In the genomic region with DNA sequence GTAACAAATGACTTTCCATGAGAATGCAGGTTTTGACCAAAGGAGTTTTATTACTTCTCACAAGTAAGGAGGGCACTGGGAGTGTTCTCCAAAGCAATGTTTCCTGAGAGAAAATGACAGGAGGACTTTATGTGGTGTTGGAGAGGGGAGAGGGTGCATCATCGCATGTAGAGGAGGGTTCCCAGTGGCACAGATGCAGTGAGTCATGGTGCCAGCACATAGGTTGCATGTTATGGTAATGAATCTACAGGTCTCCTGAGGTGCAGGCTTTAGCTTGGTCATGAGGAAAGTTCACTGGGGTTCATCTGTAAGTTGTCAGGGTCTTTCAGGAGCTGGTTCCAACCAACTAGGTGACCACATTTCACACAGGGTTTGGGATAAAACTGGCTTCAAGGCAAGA, we compare ENCODE assay signal across 36 cellular contexts. TPM values are rescaled to one million over a fixed set of nuclear protein-coding genes. Genes with fewer than 3 reads are reported as not detected.
DNase-seq lines count a peak whose midpoint lies in the region; ATAC-seq and TF ChIP-seq lines count a peak whose summit lies in the region.
"Had no signal": no experiment of that assay in that cellular context is flagged by ENCODE, and none has a peak within 500 bp of the region (broad histone marks: within the 10 kb centered on the region; RNA-seq: fewer than 3 reads in every experiment).

No MANE protein-coding gene starts in this region.

- no peaks in the 10 kb centered on the region for H3K79me1 ChIP-seq in trophoblast cell (ENCODE audit: low read length)

- no peak overlapping the region for H3K27ac ChIP-seq in HEK293 (ENCODE audit: extremely low read depth, low read depth, low read length)
- H3K27ac ChIP-seq in RWPE2 (ENCODE audit: poor library complexity, severe bottlenecking): no peak overlapping the region
- no peak overlapping the region for H3K27ac ChIP-seq in trophoblast cell (ENCODE audit: low read depth, low read length)
- H3K27ac ChIP-seq: BLaER1 treated with 17β-estradiol and CSF1 and Interleukin-3, amounts not matched to agents 10 nM and 100 nM; parathyroid adenoma; Peyer's patch; SJSA1; testis; vagina had no signal

- no peaks in the 10 kb centered on the region for H3K36me3 Mint-ChIP-seq in natural killer cell treated with Interleukin-12 subunit alpha and Interleukin-12 subunit beta and Interleukin-15 and Interleukin-18, amount 100 ng/mL, for 72 hours
- H3K36me3 Mint-ChIP-seq: natural killer cell had no signal

- no peaks in the 10 kb centered on the region for H3K27me3 ChIP-seq in RWPE2 (ENCODE audit: insufficient read depth, poor library complexity, severe bottlenecking)
- no peaks in the 10 kb centered on the region for H3K27me3 ChIP-seq in trophoblast cell (ENCODE audit: insufficient read depth, low read length)
- H3K27me3 ChIP-seq: BLaER1 treated with 17β-estradiol and CSF1 and Interleukin-3, amounts not matched to agents 10 nM and 100 nM; Peyer's patch; SJSA1; testis; vagina had no signal

- no peak for DNase-seq in RWPE2 (ENCODE audit: low spot score)
- peak; percentile 57 for DNase-seq in fibroblast of mammary gland (ENCODE audit: low read depth)
- DNase-seq in trophoblast cell: peak; percentile 26 to 43
- no peak for DNase-seq in dedifferentiated amniotic fluid mesenchymal stem cell (ENCODE audit: extremely low spot score)
- no peak for DNase-seq in natural killer cell treated with Interleukin-12 subunit alpha and Interleukin-12 subunit beta and Interleukin-15 and Interleukin-18, amount 100 ng/mL, for 72 hours (ENCODE audit: low spot score)
- no peak for DNase-seq in omental fat pad (ENCODE audit: low spot score)
- DNase-seq: activated CD4-positive, alpha-beta memory T cell treated with anti-CD3 and anti-CD28 coated beads for 36 hours; activated CD4-positive, CD25-positive, alpha-beta regulatory T cell; activated CD8-positive, alpha-beta memory T cell treated with anti-CD3 and anti-CD28 coated beads, Interleukin-2, amount 50 U/mL, for 48 hours; anterior cingulate cortex; Caco-2; caudate nucleus; DMS79 treated with DMSO at 0.1 percent for 48 hours; endodermal cell; natural killer cell; NCI-H1105; NCI-H1930; NCI-H526 treated with DMSO at 0.1 percent for 48 hours; Peyer's patch; stimulated activated CD4-positive, alpha-beta T cell treated with anti-CD3 and anti-CD28 coated beads, Interleukin-15, amount 100 ng/mL, for 24 hours; stimulated activated naive CD4-positive, alpha-beta T cell; T-helper 1 cell; testis had no signal

- H3K36me3 ChIP-seq in HEK293 (ENCODE audit: control insufficient read depth in 2 of 2, insufficient read depth in 1 of 2, low read length in 2 of 2) (peaks cover 0 to 9% of the 10 kb centered on the region in 2 experiments; a peak in 1 of 3 replicates), RWPE2 (ENCODE audit: low read depth) (no peaks in the 10 kb centered on the region), trophoblast cell (ENCODE audit: control insufficient read depth in 1 of 2, insufficient read depth in 2 of 2, low read length in 2 of 2) (no peaks in the 10 kb centered on the region)
- H3K36me3 ChIP-seq: Peyer's patch, SJSA1 had no signal

- no peaks in the 10 kb centered on the region for H3K79me2 ChIP-seq in trophoblast cell (ENCODE audit: control insufficient read depth, insufficient read depth, low read length, poor library complexity)
- H3K79me2 ChIP-seq: parathyroid adenoma had no signal

- no peak overlapping the region for H3K27ac Mint-ChIP-seq in natural killer cell treated with Interleukin-12 subunit alpha and Interleukin-12 subunit beta and Interleukin-15 and Interleukin-18, amount 100 ng/mL, for 72 hours
- H3K27ac Mint-ChIP-seq: activated CD4-positive, alpha-beta memory T cell treated with anti-CD3 and anti-CD28 coated beads for 36 hours; activated naive CD4-positive, alpha-beta T cell treated with anti-CD3 and anti-CD28 coated beads, Interleukin-2, amount 50 U/mL, for 72 hours; activated T-helper 2 cell treated with anti-CD3 and anti-CD28 coated beads, Interferon-gamma antibody, Interleukin-2, Interleukin-4, amounts not matched to agents 10 μg/mL and 5 μg/mL and 100 μg/mL, durations not matched to agents 14 hours and 24 hours and 36 hours; dendritic cell treated with granulocyte-macrophage colony-stimulating factor and Interleukin-4, amounts not matched to agents 40 ng/mL and 50 ng/mL, for 4 days; endodermal cell; natural killer cell had no signal

- H3K9ac ChIP-seq in trophoblast cell (ENCODE audit: low read length): no peak overlapping the region
- H3K9ac ChIP-seq: BLaER1 treated with 17β-estradiol and CSF1 and Interleukin-3, amounts not matched to agents 10 nM and 100 nM; parathyroid adenoma had no signal

- no peaks in the 10 kb centered on the region for H3K9me3 Mint-ChIP-seq in natural killer cell treated with Interleukin-12 subunit alpha and Interleukin-12 subunit beta and Interleukin-15 and Interleukin-18, amount 100 ng/mL, for 72 hours
- H3K9me3 Mint-ChIP-seq: activated CD4-positive, alpha-beta memory T cell treated with anti-CD3 and anti-CD28 coated beads for 36 hours; activated naive CD4-positive, alpha-beta T cell treated with anti-CD3 and anti-CD28 coated beads, Interleukin-2, amount 50 U/mL, for 72 hours; activated T-helper 2 cell treated with anti-CD3 and anti-CD28 coated beads, Interferon-gamma antibody, Interleukin-2, Interleukin-4, amounts not matched to agents 10 μg/mL and 5 μg/mL and 100 μg/mL, durations not matched to agents 14 hours and 24 hours and 36 hours; dendritic cell treated with granulocyte-macrophage colony-stimulating factor and Interleukin-4, amounts not matched to agents 40 ng/mL and 50 ng/mL, for 4 days; endodermal cell; natural killer cell had no signal

- no peak overlapping the region for H4K12ac ChIP-seq in trophoblast cell (ENCODE audit: low read depth, low read length)

- no peaks in the 10 kb centered on the region for H3K27me3 Mint-ChIP-seq in natural killer cell treated with Interleukin-12 subunit alpha and Interleukin-12 subunit beta and Interleukin-15 and Interleukin-18, amount 100 ng/mL, for 72 hours
- H3K27me3 Mint-ChIP-seq: activated CD4-positive, alpha-beta memory T cell treated with anti-CD3 and anti-CD28 coated beads for 36 hours; dendritic cell treated with granulocyte-macrophage colony-stimulating factor and Interleukin-4, amounts not matched to agents 40 ng/mL and 50 ng/mL, for 4 days had no signal

- no peak overlapping the region for H3K14ac ChIP-seq in trophoblast cell (ENCODE audit: low read length)

- no peak overlapping the region for H2BK5ac ChIP-seq in trophoblast cell (ENCODE audit: low read depth, low read length, poor library complexity)

- no peak overlapping the region for H3K18ac ChIP-seq in trophoblast cell (ENCODE audit: low read length)

- H3K4me2 ChIP-seq in trophoblast cell (ENCODE audit: low read length): no peak overlapping the region
- H3K4me2 ChIP-seq: BLaER1 treated with 17β-estradiol and CSF1 and Interleukin-3, amounts not matched to agents 10 nM and 100 nM had no signal

- H3K4ac ChIP-seq in trophoblast cell (ENCODE audit: low read depth, low read length): no peak overlapping the region

- TF ChIP-seq CTCF in HEK293 (tag by site-specific recombination; IDR thresholded peaks at IDR 0.05) (no peak), RWPE2 (IDR thresholded peaks at IDR 0.05; ENCODE audit: poor library complexity, severe bottlenecking) (no peak), fibroblast of mammary gland (conservative IDR thresholded peaks at IDR 0.05; ENCODE audit: control insufficient read depth, insufficient read depth, low read depth, low read length) (no peak), omental fat pad (IDR thresholded peaks at IDR 0.05) (no peak)

- ATAC-seq in RWPE2 (ENCODE audit: low read depth) (peak; percentile 40; the same call in 2 of the 3 replicates), GM18502 (IDR thresholded peaks at IDR 0.05; ENCODE audit: poor library complexity, unreplicated experiment) (no peak), omental fat pad (ENCODE audit: low FRiP score) (no peak)
- no peak for ATAC-seq in natural killer cell treated with Interleukin-12 subunit alpha and Interleukin-12 subunit beta and Interleukin-15 and Interleukin-18, amount 100 ng/mL, for 72 hours
- ATAC-seq: GM12878, natural killer cell, sciatic nerve had no signal

- POLR2A ChIA-PET in HEK293 (lab: Yijun Ruan, JAX): no interaction called here

- CTCF ChIA-PET in HEK293 (lab: Yijun Ruan, JAX): no interaction called here

- H4K8ac ChIP-seq in trophoblast cell (ENCODE audit: low read depth, low read length): no peak overlapping the region

- peaks cover 6% of the 10 kb centered on the region in 2 donors for H3K4me1 Mint-ChIP-seq in natural killer cell treated with Interleukin-12 subunit alpha and Interleukin-12 subunit beta and Interleukin-15 and Interleukin-18, amount 100 ng/mL, for 72 hours (ENCODE audit: low read depth in 2 of 2)
- H3K4me1 Mint-ChIP-seq: endodermal cell, natural killer cell had no signal

- no peak overlapping the region for H2AK5ac ChIP-seq in trophoblast cell (ENCODE audit: low read length)

- H3K4me3 ChIP-seq in HEK293 (ENCODE audit: low read depth, low read length): no peak overlapping the region
- H3K4me3 ChIP-seq in RWPE2 (ENCODE audit: severe bottlenecking): no peak overlapping the region
- no peak overlapping the region for H3K4me3 ChIP-seq in fibroblast of mammary gland (ENCODE audit: control insufficient read depth, low read depth, low read length)
- H3K4me3 ChIP-seq in trophoblast cell (ENCODE audit: low read depth, low read length): no peak overlapping the region
- H3K4me3 ChIP-seq: BLaER1 treated with 17β-estradiol and CSF1 and Interleukin-3, amounts not matched to agents 10 nM and 100 nM; GM12878; Peyer's patch; SJSA1; testis; vagina had no signal

- no peak overlapping the region for H2BK12ac ChIP-seq in trophoblast cell (ENCODE audit: low read length)

- H3K4me1 ChIP-seq in HEK293 (ENCODE audit: control insufficient read depth, insufficient read depth, low read length) (peaks cover 5% of the 10 kb centered on the region), RWPE2 (ENCODE audit: insufficient read depth, poor library complexity, severe bottlenecking) (no peaks in the 10 kb centered on the region), trophoblast cell (ENCODE audit: control insufficient read depth in 1 of 2, insufficient read depth in 2 of 2, low read length in 2 of 2) (no peaks in the 10 kb centered on the region)
- H3K4me1 ChIP-seq: BLaER1 treated with 17β-estradiol and CSF1 and Interleukin-3, amounts not matched to agents 10 nM and 100 nM; Caco-2; parathyroid adenoma; Peyer's patch; SJSA1; testis; vagina had no signal

- H2AFZ ChIP-seq in trophoblast cell (ENCODE audit: insufficient read depth, low read length, poor library complexity): no peak overlapping the region
- H2AFZ ChIP-seq: parathyroid adenoma had no signal

- H3K4me3 Mint-ChIP-seq in natural killer cell treated with Interleukin-12 subunit alpha and Interleukin-12 subunit beta and Interleukin-15 and Interleukin-18, amount 100 ng/mL, for 72 hours: no peak overlapping the region
- H3K4me3 Mint-ChIP-seq: activated CD4-positive, alpha-beta memory T cell treated with anti-CD3 and anti-CD28 coated beads for 36 hours; dendritic cell treated with granulocyte-macrophage colony-stimulating factor and Interleukin-4, amounts not matched to agents 40 ng/mL and 50 ng/mL, for 4 days; endodermal cell; natural killer cell had no signal

- H3K23ac ChIP-seq in trophoblast cell (ENCODE audit: low read length): peak overlapping the region; percentile 70

- no peak overlapping the region for H4K91ac ChIP-seq in trophoblast cell (ENCODE audit: low read depth, low read length)

- no peaks in the 10 kb centered on the region for H3K9me3 ChIP-seq in HEK293 (ENCODE audit: control insufficient read depth, insufficient read depth, low read depth, low read length)
- H3K9me3 ChIP-seq in RWPE2 (ENCODE audit: severe bottlenecking): no peaks in the 10 kb centered on the region
- H3K9me3 ChIP-seq in trophoblast cell (ENCODE audit: insufficient read depth, low read depth, low read length): no peaks in the 10 kb centered on the region
- H3K9me3 ChIP-seq: BLaER1 treated with 17β-estradiol and CSF1 and Interleukin-3, amounts not matched to agents 10 nM and 100 nM; Caco-2; Peyer's patch; testis; vagina had no signal

- no peak overlapping the region for H2BK120ac ChIP-seq in trophoblast cell (ENCODE audit: insufficient read depth, low read length, poor library complexity)

- no CpG with 5 or more reads among the region's 1 CpG for WGBS in trophoblast cell (ENCODE audit: extremely low coverage, insufficient coverage, insufficient read length)

RNA-seq across cellular contexts. Expression of gene NAT8, which starts 30.4 kb away (rescaled TPM):
- not detected in 2 replicates for polyA plus RNA-seq in trophoblast cell (2013)
- total RNA-seq in natural killer cell treated with Interleukin-12 subunit alpha and Interleukin-12 subunit beta and Interleukin-15 and Interleukin-18, amount 100 ng/mL, for 72 hours: not detected
- not detected for total RNA-seq in omental fat pad
- total RNA-seq: activated CD4-positive, alpha-beta memory T cell treated with anti-CD3 and anti-CD28 coated beads for 36 hours; activated naive CD4-positive, alpha-beta T cell treated with anti-CD3 and anti-CD28 coated beads, Interleukin-2, amount 50 U/mL, for 72 hours; activated T-helper 2 cell treated with anti-CD3 and anti-CD28 coated beads, Interferon-gamma antibody, Interleukin-2, Interleukin-4, amounts not matched to agents 10 μg/mL and 5 μg/mL and 100 μg/mL, durations not matched to agents 14 hours and 24 hours and 36 hours; Caco-2; endodermal cell; GM12878; H1; mononuclear cell; natural killer cell; sciatic nerve; SJSA1; testis; vagina had no signal
- polyA plus RNA-seq: GM12878, H1 had no signal

Comparison
In these comparisons a context has a peak if more than half of its experiments do, and no peak if none do; other contexts are left out.
1. DNase-seq: peak in fibroblast of mammary gland (single experiment) and trophoblast cell (2 of 2); none in RWPE2 (single experiment), dedifferentiated amniotic fluid mesenchymal stem cell (single experiment), natural killer cell treated with Interleukin-12 subunit alpha and Interleukin-12 subunit beta and Interleukin-15 and Interleukin-18, amount 100 ng/mL, for 72 hours (single experiment) and omental fat pad (single experiment).